ENCODE assay signal across 10 cellular contexts in genomic region chr3:140756240-140757016, GRCh38.
DNase-seq lines count a peak whose midpoint lies in the region; ATAC-seq and TF ChIP-seq lines count a peak whose summit lies in the region.
"Had no signal": no experiment of that assay in that cellular context is flagged by ENCODE, and none has a peak within 500 bp of the region (broad histone marks: within the 10 kb centered on the region; RNA-seq: fewer than 3 reads in every experiment).

No MANE protein-coding gene starts in this region.

- WGBS in right lobe of liver (ENCODE audit: insufficient coverage, low coverage, low lambda C conversion rate, missing lambda C conversion rate) = 31% methylated on average over 1 of the region's 1 CpG

- intact Hi-C loops in right lobe of liver (cut with DNase I) = no loop called here
- intact Hi-C loops in ascending aorta (cut with DNase I) = no loop called here

- no peak overlapping the region for H3K27ac ChIP-seq in right lobe of liver
- H3K27ac ChIP-seq in ascending aorta = no peak overlapping the region

- DNase-seq in GM12865 (ENCODE audit: low read depth) (peak; percentile 82), right lobe of liver (no peak), SIG-M5 treated with dmso at 0.1 percent for 504 hours (lab: John Stamatoyannopoulos, UW; ENCODE audit: unreplicated experiment) (no peak), ascending aorta (ENCODE audit: low spot score in 2 of 2) (no peak), DMS114 treated with DMSO at 0.1 percent for 48 hours (lab: John Stamatoyannopoulos, UW; ENCODE audit: unreplicated experiment) (no peak)
- DNase-seq: midbrain, NCI-H1694 had no signal

- H3K36me3 ChIP-seq in right lobe of liver (no peaks in the 10 kb centered on the region), ascending aorta (no peaks in the 10 kb centered on the region)

- H3K4me1 ChIP-seq in right lobe of liver = no peaks in the 10 kb centered on the region
- no peaks in the 10 kb centered on the region for H3K4me1 ChIP-seq in ascending aorta

- TF ChIP-seq CTCF in GM12865 (IDR thresholded peaks at IDR 0.05; ENCODE audit: insufficient read depth, low read depth, low read length, missing control alignments) (no peak), right lobe of liver (IDR thresholded peaks at IDR 0.05) (no peak), ascending aorta (IDR thresholded peaks at IDR 0.05) (no peak)

- ATAC-seq in GM19351 (IDR thresholded peaks at IDR 0.05; ENCODE audit: unreplicated experiment) = peak; percentile 80
- peak; percentile 68 for ATAC-seq in HG02763 (IDR thresholded peaks at IDR 0.05; ENCODE audit: unreplicated experiment)
- peak; percentile 53 for ATAC-seq in HG03520 (IDR thresholded peaks at IDR 0.05; ENCODE audit: unreplicated experiment)
- no peak for ATAC-seq in right lobe of liver

- H3K4me3 ChIP-seq in GM12865 (ENCODE audit: low read depth, low read length) (no peak overlapping the region), right lobe of liver (no peak overlapping the region), ascending aorta (no peak overlapping the region)

- no peaks in the 10 kb centered on the region for H3K27me3 ChIP-seq in right lobe of liver
- H3K27me3 ChIP-seq in ascending aorta = no peaks in the 10 kb centered on the region

- TF ChIP-seq POLR2A in right lobe of liver (IDR thresholded peaks at IDR 0.05) = no peak

- H3K9me3 ChIP-seq in right lobe of liver = no peaks in the 10 kb centered on the region
- no peaks in the 10 kb centered on the region for H3K9me3 ChIP-seq in ascending aorta

Comparison
In these comparisons a context has a peak if more than half of its experiments do, and no peak if none do; other contexts are left out.
1. ATAC-seq: peak in GM19351 (single experiment), HG02763 (single experiment) and HG03520 (single experiment); none in right lobe of liver (0 of 4).